Comparison of ENCODE assay signal across 8 cellular contexts in the genomic region with DNA sequence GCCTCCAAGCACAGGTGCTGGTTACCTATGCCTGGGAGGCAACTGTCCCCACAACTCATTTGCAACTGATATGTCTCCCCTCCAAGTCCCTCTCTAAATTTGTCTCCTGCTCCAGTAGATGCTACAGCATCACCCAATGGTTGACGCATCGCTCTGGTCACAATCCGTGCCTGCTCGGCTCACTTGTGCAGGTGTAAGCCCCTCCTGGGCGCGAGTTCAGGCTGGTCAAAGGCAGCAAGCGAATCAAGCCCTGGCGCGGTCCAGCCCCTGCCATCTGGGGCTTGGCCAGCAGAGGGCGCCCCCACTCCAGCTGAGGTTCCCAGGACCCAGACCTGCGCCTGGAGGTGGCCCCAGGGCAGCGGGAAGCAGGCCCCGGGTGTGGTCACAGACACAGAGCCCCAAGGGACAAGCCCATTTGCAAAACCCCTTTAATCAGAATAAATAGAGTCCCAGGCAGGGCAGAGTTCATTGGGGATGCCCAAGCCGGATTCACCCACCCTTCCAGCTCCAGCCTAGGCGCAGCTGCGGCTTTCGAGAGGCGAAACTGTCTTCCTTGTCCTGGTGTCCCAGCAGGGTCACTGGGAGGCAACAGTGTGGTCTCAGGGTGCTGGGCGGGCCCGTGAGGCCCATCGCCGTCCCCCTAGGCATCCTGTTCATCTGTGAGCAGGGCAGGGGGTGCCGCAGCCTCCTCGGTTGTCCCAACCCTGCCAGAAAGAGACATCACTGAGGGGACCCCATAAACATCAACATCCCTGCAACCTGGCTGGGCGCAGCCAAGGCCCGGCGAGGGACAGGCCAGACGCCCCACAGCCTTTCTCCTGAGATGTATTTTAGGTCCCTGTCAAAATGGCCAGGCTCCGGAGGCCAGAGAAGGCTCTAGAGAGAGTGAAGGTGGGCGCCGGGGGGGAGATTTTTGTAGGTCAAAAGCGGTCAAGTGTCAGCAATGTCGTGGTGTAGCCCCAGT. TPM values are rescaled to one million over a fixed set of nuclear protein-coding genes. Genes with fewer than 3 reads are reported as not detected.
DNase-seq lines count a peak whose midpoint lies in the region; ATAC-seq and TF ChIP-seq lines count a peak whose summit lies in the region.

No MANE protein-coding gene starts in this region.

- H3K27ac ChIP-seq in PC-9 (no peak overlapping the region), neutrophil (peak overlapping the region; percentile 83), upper lobe of left lung (peak overlapping the region in 2 of 4 donors; percentile 58 to 69)

- H3K36me3 ChIP-seq in PC-9 (ENCODE audit: low read depth) (no peaks in the 10 kb centered on the region), neutrophil (peaks cover 91% of the 10 kb centered on the region), upper lobe of left lung (peaks cover 7 to 65% (median 51%) of the 10 kb centered on the region in 4 donors)

- no peaks in the 10 kb centered on the region for H3K79me2 ChIP-seq in PC-9 (ENCODE audit: low read depth)

- H3K9me3 ChIP-seq in PC-9 (ENCODE audit: insufficient read depth, low read depth) (no peaks in the 10 kb centered on the region), neutrophil (no peaks in the 10 kb centered on the region), upper lobe of left lung (no peaks in the 10 kb centered on the region)

- TF ChIP-seq CTCF in PC-9 (conservative IDR thresholded peaks at IDR 0.05), result peak; percentile 92
- peak; percentile 98 for TF ChIP-seq CTCF in neutrophil (IDR thresholded peaks at IDR 0.05)
- peak; percentile 98 to 99 (median 99) for TF ChIP-seq CTCF in upper lobe of left lung (IDR thresholded peaks at IDR 0.05)

- no peak overlapping the region for H3K4me3 ChIP-seq in PC-9
- no peak overlapping the region for H3K4me3 ChIP-seq in neutrophil (ENCODE audit: low read depth in 1 of 2, low read length in 1 of 2)
- no peak overlapping the region for H3K4me3 ChIP-seq in upper lobe of left lung

- no peaks in the 10 kb centered on the region for H3F3A ChIP-seq in PC-9 (ENCODE audit: insufficient read depth, low read depth)

- TF ChIP-seq POLR2A in upper lobe of left lung (IDR thresholded peaks at IDR 0.05), result peak in 1 of 4 donors; percentile 3

- no peaks in the 10 kb centered on the region for H3K27me3 ChIP-seq in PC-9 (ENCODE audit: insufficient read depth, low read depth)
- no peaks in the 10 kb centered on the region for H3K27me3 ChIP-seq in neutrophil
- H3K27me3 ChIP-seq in upper lobe of left lung, result no peaks in the 10 kb centered on the region

- no peak overlapping the region for H2AFZ ChIP-seq in PC-9

- BruUV-seq in PC-9 (replicated peaks; lab: Mats Ljungman, UMichigan), result no TSS peak

- H4K20me1 ChIP-seq in PC-9 (ENCODE audit: insufficient read depth), result no peaks in the 10 kb centered on the region

- ATAC-seq in HG03175 (IDR thresholded peaks at IDR 0.05; ENCODE audit: unreplicated experiment) (peak; percentile 45), upper lobe of left lung (ENCODE audit: low FRiP score in 2 of 2) (peak; percentile 89 to 90), GM21737 (IDR thresholded peaks at IDR 0.05; ENCODE audit: unreplicated experiment) (no peak)

- POLR2A ChIA-PET in PC-9 (lab: Charles Lee; ENCODE audit: unreplicated experiment), result no interaction called here

- H3K4me1 ChIP-seq in PC-9 (replicated peaks; ENCODE audit: insufficient read depth) (no peaks in the 10 kb centered on the region), neutrophil (ENCODE audit: control insufficient read depth in 1 of 2, insufficient read depth in 1 of 2, low read depth in 1 of 2, low read length in 1 of 2) (peaks cover 29 to 34% of the 10 kb centered on the region in 2 experiments), upper lobe of left lung (peaks cover 4 to 27% (median 20%) of the 10 kb centered on the region in 4 donors)

- WGBS in upper lobe of left lung, 2 donors, result 64 to 72% methylated on average over 11 to 33 of the region's 33 CpGs

- no peak for TF ChIP-seq EP300 in upper lobe of left lung (IDR thresholded peaks at IDR 0.05)

- CTCF ChIA-PET in PC-9 (lab: Charles Lee), result interaction anchor here (1.1 kb wide), 1 partner anchor 139 kb away, joined by 4 read pairs; no protein-coding TSS in a partner anchor

- no peak overlapping the region for H3K4me2 ChIP-seq in PC-9

- intact Hi-C loops in PC-9 (cut with micrococcal nuclease; ENCODE audit: unreplicated experiment), result loop anchor here (1.0 to 2.0 kb wide), 3 partner anchors 22 to 139 kb away; no protein-coding TSS in a partner anchor

- no peaks in the 10 kb centered on the region for H3K9me2 ChIP-seq in PC-9 (ENCODE audit: insufficient read depth)

- peak; percentile 54 for DNase-seq in EH (ENCODE audit: low read depth)
- DNase-seq in PC-9, result peak in 1 of 2 experiments; percentile 84
- peak; percentile 71 to 75 for DNase-seq in activated T-helper 1 cell treated with anti-CD3 and anti-CD28 coated beads, Interleukin-2, amount 50 U/mL, for 16 hours (ENCODE audit: low read depth in 1 of 2, low spot score in 1 of 2)
- DNase-seq in fibroblast of peridontal ligament (ENCODE audit: extremely low read depth), result peak; percentile 37
- DNase-seq in upper lobe of left lung, result peak; percentile 84 to 96

RNA-seq across cellular contexts. Expression of a gene that starts 15.8 kb away (rescaled TPM):
- 97.7 and 116 TPM in 2 replicates for total RNA-seq in PC-9 (2021)
- 100 to 1,000 TPM in 5 of 6 donors, 10 to 100 TPM in 1; 51.4 to 216 (median 195) TPM for total RNA-seq in upper lobe of left lung

RNA-seq across cellular contexts. Expression of a gene that starts 17.8 kb away (rescaled TPM):
- total RNA-seq in PC-9 (2021), result 1.9 and 2.6 TPM in 2 replicates
- total RNA-seq in upper lobe of left lung, result 10 to 100 TPM; 10.8 to 65.0 (median 33.8) TPM

RNA-seq across cellular contexts. Expression of a gene that starts 33.4 kb away (rescaled TPM):
- total RNA-seq in PC-9 (2021), result not detected in 2 replicates
- 1 to 10 TPM in 1 of 6 donors, under 1 TPM in 2, not detected in 3; 0.46 to 1.1 (median 0.54) TPM for total RNA-seq in upper lobe of left lung

RNA-seq across cellular contexts. Expression of a gene that starts 55.6 kb away (rescaled TPM):
- total RNA-seq in PC-9 (2021) (91.9 and 95.0 TPM in 2 replicates), upper lobe of left lung (100 to 1,000 TPM; 110 to 265 (median 179) TPM)
